30 cellular contexts compared by ENCODE assay signal in genomic region chrX:148572332-148572731, GRCh38.
A peak's percentile ranks its signal among the peaks of the same experiment; 100 is the strongest.
DNase-seq lines count a peak whose midpoint lies in the region; ATAC-seq, FAIRE-seq and TF ChIP-seq lines count a peak whose summit lies in the region.
"Had no signal": no experiment of that assay in that cellular context is flagged by ENCODE, and none has a peak within 500 bp of the region (broad histone marks: within the 10 kb centered on the region; RNA-seq: fewer than 3 reads in every experiment).

No MANE protein-coding gene starts in this region.

- intact Hi-C loops in CD14-positive monocyte (cut with micrococcal nuclease): no loop called here
- intact Hi-C loops in OCI-LY7 (cut with micrococcal nuclease; ENCODE audit: unreplicated experiment): loop anchor here (5.0 to 10.0 kb wide), 2 partner anchors 102 to 125 kb away; no protein-coding TSS in a partner anchor

- peaks cover 77% of the 10 kb centered on the region for H3K4me1 ChIP-seq in OCI-LY7 (ENCODE audit: insufficient read depth, low read length, poor library complexity, severe bottlenecking)
- H3K4me1 ChIP-seq: BE2C, esophagus squamous epithelium, heart left ventricle had no signal

- peak overlapping the region in 6 of 7 donors; percentile 53 to 90 (median 82) for H3K27ac Mint-ChIP-seq in CD14-positive monocyte
- no peak overlapping the region for H3K27ac Mint-ChIP-seq in stimulated activated naive CD8-positive, alpha-beta T cell treated with anti-CD3 and anti-CD28 coated beads, Interleukin-15, amount 100 ng/mL, for 72 hours
- H3K27ac Mint-ChIP-seq: activated naive CD8-positive, alpha-beta T cell treated with anti-CD3 and anti-CD28 coated beads, Interleukin-2, amount 50 U/mL, for 24 hours; naive B cell; stimulated activated naive CD8-positive, alpha-beta T cell treated with anti-CD3 and anti-CD28 coated beads, Interleukin-15, Interleukin-2, amounts not matched to agents 100 ng/mL and 50 ng/mL, for 24 hours had no signal

- H3K9me3 Mint-ChIP-seq in CD14-positive monocyte: no peaks in the 10 kb centered on the region
- no peaks in the 10 kb centered on the region for H3K9me3 Mint-ChIP-seq in stimulated activated naive CD8-positive, alpha-beta T cell treated with anti-CD3 and anti-CD28 coated beads, Interleukin-15, amount 100 ng/mL, for 72 hours
- H3K9me3 Mint-ChIP-seq: activated naive CD8-positive, alpha-beta T cell treated with anti-CD3 and anti-CD28 coated beads, Interleukin-2, amount 50 U/mL, for 24 hours; central memory CD8-positive, alpha-beta T cell; naive B cell; stimulated activated naive CD8-positive, alpha-beta T cell treated with anti-CD3 and anti-CD28 coated beads, Interleukin-15, Interleukin-2, amounts not matched to agents 100 ng/mL and 50 ng/mL, for 24 hours had no signal

- no peaks in the 10 kb centered on the region for H3K9me2 ChIP-seq in OCI-LY7 (ENCODE audit: insufficient read depth, low read length)

- peak overlapping the region; percentile 70 for H3K4me2 ChIP-seq in OCI-LY7 (ENCODE audit: low read length)

- CTCF ChIA-PET in OCI-LY7 (lab: Charles Lee; ENCODE audit: unreplicated experiment): no interaction called here

- no peak for ATAC-seq in stimulated activated naive CD8-positive, alpha-beta T cell treated with anti-CD3 and anti-CD28 coated beads, Interleukin-15, amount 100 ng/mL, for 72 hours
- no peak for ATAC-seq in GM21737 (IDR thresholded peaks at IDR 0.05; ENCODE audit: unreplicated experiment)
- ATAC-seq: activated naive CD8-positive, alpha-beta T cell treated with anti-CD3 and anti-CD28 coated beads, Interleukin-2, amount 50 U/mL, for 24 hours; heart left ventricle; left ventricle myocardium superior; right cardiac atrium had no signal

- peaks cover 99% of the 10 kb centered on the region for H3K79me2 ChIP-seq in OCI-LY7 (ENCODE audit: insufficient read depth, low read depth, low read length)

- peaks cover 0 to 1% (median 0%) of the 10 kb centered on the region in 3 donors for H3K27me3 Mint-ChIP-seq in CD14-positive monocyte (ENCODE audit: low read depth in 3 of 3)
- no peaks in the 10 kb centered on the region for H3K27me3 Mint-ChIP-seq in stimulated activated naive CD8-positive, alpha-beta T cell treated with anti-CD3 and anti-CD28 coated beads, Interleukin-15, amount 100 ng/mL, for 72 hours
- H3K27me3 Mint-ChIP-seq: activated naive CD8-positive, alpha-beta T cell treated with anti-CD3 and anti-CD28 coated beads, Interleukin-2, amount 50 U/mL, for 24 hours; central memory CD8-positive, alpha-beta T cell; naive B cell; stimulated activated naive CD8-positive, alpha-beta T cell treated with anti-CD3 and anti-CD28 coated beads, Interleukin-15, Interleukin-2, amounts not matched to agents 100 ng/mL and 50 ng/mL, for 24 hours had no signal

- no peak for FAIRE-seq in bronchial epithelial cell (lab: Jason Lieb, UNC)
- FAIRE-seq: G401.6, keratinocyte, urothelium cell line had no signal

- H3K27ac ChIP-seq in OCI-LY7 (ENCODE audit: low read depth, low read length, poor library complexity, severe bottlenecking): peak overlapping the region; percentile 95
- H3K27ac ChIP-seq: esophagus squamous epithelium, heart left ventricle, RWPE1, SJSA1 had no signal

- BruUV-seq in OCI-LY7 (replicated peaks; lab: Mats Ljungman, UMichigan): no TSS peak

- H3K4me3 Mint-ChIP-seq in CD14-positive monocyte: peak overlapping the region in 1 of 2 donors; percentile 59
- no peak overlapping the region for H3K4me3 Mint-ChIP-seq in stimulated activated naive CD8-positive, alpha-beta T cell treated with anti-CD3 and anti-CD28 coated beads, Interleukin-15, amount 100 ng/mL, for 72 hours
- H3K4me3 Mint-ChIP-seq: activated naive CD8-positive, alpha-beta T cell treated with anti-CD3 and anti-CD28 coated beads, Interleukin-2, amount 50 U/mL, for 24 hours; central memory CD8-positive, alpha-beta T cell; naive B cell; stimulated activated naive CD8-positive, alpha-beta T cell treated with anti-CD3 and anti-CD28 coated beads, Interleukin-15, Interleukin-2, amounts not matched to agents 100 ng/mL and 50 ng/mL, for 24 hours had no signal

- H3K4me1 Mint-ChIP-seq in CD14-positive monocyte: peaks cover 35% of the 10 kb centered on the region
- no peaks in the 10 kb centered on the region for H3K4me1 Mint-ChIP-seq in stimulated activated naive CD8-positive, alpha-beta T cell treated with anti-CD3 and anti-CD28 coated beads, Interleukin-15, amount 100 ng/mL, for 72 hours
- H3K4me1 Mint-ChIP-seq: activated naive CD8-positive, alpha-beta T cell treated with anti-CD3 and anti-CD28 coated beads, Interleukin-2, amount 50 U/mL, for 24 hours; central memory CD8-positive, alpha-beta T cell; naive B cell had no signal

- POLR2A ChIA-PET in OCI-LY7 (lab: Charles Lee): interaction anchor here (0.6 to 1.8 kb wide), 3 partner anchors 17 to 67 kb away, joined by 3 to 4 read pairs (median 4); no protein-coding TSS in a partner anchor

- H3K4me3 ChIP-seq in OCI-LY7 (ENCODE audit: low read depth, low read length, poor library complexity, severe bottlenecking): no peak overlapping the region
- H3K4me3 ChIP-seq in bronchial epithelial cell (ENCODE audit: low read depth, low read length): no peak overlapping the region
- H3K4me3 ChIP-seq: esophagus squamous epithelium, heart left ventricle, SJSA1 had no signal

- H4K20me1 ChIP-seq in OCI-LY7 (ENCODE audit: insufficient read depth, low read length): no peaks in the 10 kb centered on the region

- DNase-seq in CD14-positive monocyte (ENCODE audit: low spot score) (no peak), Kasumi-1 (lab: John Stamatoyannopoulos, UW) (peak; percentile 30 to 38), OCI-LY7 (ENCODE audit: low spot score) (no peak), bronchial epithelial cell (ENCODE audit: low read depth) (peak; percentile 35), DMS53 (lab: John Stamatoyannopoulos, UW) (no peak)
- no peak for DNase-seq in stimulated activated naive CD8-positive, alpha-beta T cell treated with anti-CD3 and anti-CD28 coated beads, Interleukin-15, amount 100 ng/mL, for 72 hours
- DNase-seq: activated CD4-positive, alpha-beta T cell treated with anti-CD3 and anti-CD28 coated beads, Interleukin-2, amount 50 U/mL, for 48 hours; activated CD4-positive, CD25-positive, alpha-beta regulatory T cell treated with anti-CD3 and anti-CD28 coated beads, Interleukin-2, amount 50 U/mL, for 72 hours; activated naive CD4-positive, alpha-beta T cell; activated naive CD8-positive, alpha-beta T cell treated with anti-CD3 and anti-CD28 coated beads, Interleukin-2, amount 50 U/mL, for 24 hours; BE2C; dermis blood vessel endothelial cell; esophagus squamous epithelium; foreskin melanocyte; heart left ventricle; left ventricle myocardium superior; midbrain; naive B cell; NCI-H1436 treated with DMSO at 0.1 percent for 48 hours; NCI-H2107; right cardiac atrium; stimulated activated CD4-positive, alpha-beta T cell treated with anti-CD3 and anti-CD28 coated beads, Interleukin-2, amount 100 ng/mL, for 24 hours had no signal

- H3K36me3 Mint-ChIP-seq in CD14-positive monocyte: no peaks in the 10 kb centered on the region
- H3K36me3 Mint-ChIP-seq: naive B cell had no signal

- no peak overlapping the region for H2AFZ ChIP-seq in OCI-LY7 (ENCODE audit: low read length)

- no peak for TF ChIP-seq CTCF in CD14-positive monocyte (IDR thresholded peaks at IDR 0.05)
- TF ChIP-seq CTCF in OCI-LY7 (conservative IDR thresholded peaks at IDR 0.05; ENCODE audit: low read length): no peak
- no peak for TF ChIP-seq CTCF in bronchial epithelial cell (IDR thresholded peaks at IDR 0.05; ENCODE audit: insufficient read depth, low read length, severe bottlenecking)

- H3K27me3 ChIP-seq in bronchial epithelial cell (ENCODE audit: control insufficient read depth, insufficient read depth, low read length): no peaks in the 10 kb centered on the region
- H3K27me3 ChIP-seq: BE2C, esophagus squamous epithelium, heart left ventricle, SJSA1 had no signal

- H3K36me3 ChIP-seq in OCI-LY7 (ENCODE audit: insufficient read depth, low read length) (peaks cover 18% of the 10 kb centered on the region; the same call in 1 of the 2 replicates), bronchial epithelial cell (ENCODE audit: control insufficient read depth, insufficient read depth, low read length) (no peaks in the 10 kb centered on the region)
- H3K36me3 ChIP-seq: BE2C, esophagus squamous epithelium, heart left ventricle, SJSA1 had no signal

- no peaks in the 10 kb centered on the region for H3K9me3 ChIP-seq in OCI-LY7 (ENCODE audit: low read length)
- H3K9me3 ChIP-seq: BE2C, esophagus squamous epithelium, heart left ventricle, SJSA1 had no signal

Comparison
In these comparisons a context has a peak if more than half of its experiments do, and no peak if none do; other contexts are left out.
1. DNase-seq: peak in Kasumi-1 (2 of 2) and bronchial epithelial cell (single experiment); none in CD14-positive monocyte (single experiment), OCI-LY7 (single experiment), DMS53 (single experiment) and stimulated activated naive CD8-positive, alpha-beta T cell treated with anti-CD3 and anti-CD28 coated beads, Interleukin-15, amount 100 ng/mL, for 72 hours (0 of 2).
2. H3K27ac Mint-ChIP-seq: peak in CD14-positive monocyte (6 of 7); none in stimulated activated naive CD8-positive, alpha-beta T cell treated with anti-CD3 and anti-CD28 coated beads, Interleukin-15, amount 100 ng/mL, for 72 hours (0 of 2).